In the genomic region with DNA sequence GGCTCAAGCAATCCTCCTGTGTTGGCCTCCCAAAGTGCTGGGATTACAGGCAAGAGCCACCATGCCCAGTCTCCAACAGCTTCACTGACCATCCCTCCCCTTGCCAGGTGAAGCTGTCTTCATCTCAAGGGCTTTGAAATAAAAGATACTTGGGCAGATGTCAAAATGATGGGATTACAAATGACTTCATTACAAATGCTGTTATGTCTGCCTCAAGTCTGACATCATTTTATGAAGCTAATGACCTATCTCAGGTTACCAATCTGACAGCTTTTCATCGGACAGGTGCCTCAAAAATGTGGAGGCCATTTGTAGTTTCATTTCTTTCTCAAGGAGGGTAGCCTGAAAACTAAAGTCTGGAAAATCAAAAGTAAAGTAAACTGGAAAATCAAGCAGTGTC, we compare ENCODE assay signal across 25 cellular contexts.
"Had no signal": no experiment of that assay in that cellular context is flagged by ENCODE, and none has a peak within 500 bp of the region (broad histone marks: within the 10 kb centered on the region; RNA-seq: fewer than 3 reads in every experiment).

No MANE protein-coding gene starts in this region.

- H3K4me1 ChIP-seq: spleen had no signal

- H3K27ac ChIP-seq: spleen, upper lobe of right lung had no signal

- DNase-seq: activated CD4-positive, alpha-beta T cell treated with anti-CD3 and anti-CD28 coated beads for 48 hours; activated CD4-positive, CD25-positive, alpha-beta regulatory T cell; activated CD8-positive, alpha-beta T cell treated with anti-CD3 and anti-CD28 coated beads for 36 hours; activated naive CD4-positive, alpha-beta T cell; activated naive CD8-positive, alpha-beta T cell treated with anti-CD3 and anti-CD28 coated beads, Interleukin-2, amount 10 ng/mL, durations not matched to agents 7 days and 5 days; activated T-cell treated with anti-CD3 and anti-CD28 coated beads, Interleukin-2, amount 50 U/mL, for 1 hour; amygdala; erythroblast; foreskin melanocyte; glutamatergic neuron; hippocampal formation; left colon; midbrain; nephron progenitor cell; nucleus accumbens; posterior cingulate gyrus; retina; spleen; stimulated activated CD4-positive, alpha-beta T cell treated with anti-CD3 and anti-CD28 coated beads, Interleukin-4, amount 100 ng/mL, for 4 hours; T1000; upper lobe of right lung had no signal

- H3K27me3 ChIP-seq: spleen, upper lobe of right lung had no signal

- H3K4me3 ChIP-seq: coronary artery, spleen, upper lobe of right lung had no signal

- ATAC-seq: activated CD8-positive, alpha-beta T cell treated with anti-CD3 and anti-CD28 coated beads for 36 hours; activated T-helper 17 cell treated with anti-CD3 and anti-CD28 coated beads, Interleukin-2, amount 50 U/mL, for 72 hours; left colon; stimulated activated memory B cell treated with anti-CD40 and anti-IgM and Interleukin-4, amounts not matched to agents 10 μg/mL and 1 μg/mL and 100 μg/mL, for 72 hours; upper lobe of right lung had no signal

- H3K36me3 ChIP-seq: upper lobe of right lung had no signal

- H3K9me3 ChIP-seq: spleen, upper lobe of right lung had no signal

- FAIRE-seq: islet of Langerhans had no signal
